9 cellular contexts compared by ENCODE assay signal in the genomic region with DNA sequence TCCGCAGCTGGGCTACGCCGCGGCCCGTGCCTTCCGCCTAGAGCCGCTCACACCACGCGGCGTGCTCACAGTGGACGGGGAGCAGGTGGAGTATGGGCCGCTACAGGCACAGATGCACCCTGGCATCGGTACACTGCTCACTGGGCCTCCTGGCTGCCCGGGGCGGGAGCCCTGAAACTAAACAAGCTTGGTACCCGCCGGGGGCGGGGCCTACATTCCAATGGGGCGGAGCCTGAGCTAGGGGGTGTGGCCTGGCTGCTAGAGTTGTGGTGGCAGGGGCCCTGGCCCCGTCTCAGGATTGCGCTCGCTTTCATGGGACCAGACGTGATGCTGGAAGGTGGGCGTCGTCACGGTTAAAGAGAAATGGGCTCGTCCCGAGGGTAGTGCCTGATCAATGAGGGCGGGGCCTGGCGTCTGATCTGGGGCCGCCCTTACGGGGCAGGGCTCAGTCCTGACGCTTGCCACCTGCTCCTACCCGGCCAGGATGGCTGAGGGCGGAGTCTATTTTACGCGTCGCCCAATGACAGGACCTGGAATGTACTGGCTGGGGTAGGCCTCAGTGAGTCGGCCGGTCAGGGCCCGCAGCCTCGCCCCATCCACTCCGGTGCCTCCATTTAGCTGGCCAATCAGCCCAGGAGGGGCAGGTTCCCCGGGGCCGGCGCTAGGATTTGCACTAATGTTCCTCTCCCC. TPM values are rescaled to one million over a fixed set of nuclear protein-coding genes. Genes with fewer than 3 reads are reported as not detected.
DNase-seq lines count a peak whose midpoint lies in the region; ATAC-seq and TF ChIP-seq lines count a peak whose summit lies in the region.
"Had no signal": no experiment of that assay in that cellular context is flagged by ENCODE, and none has a peak within 500 bp of the region (broad histone marks: within the 10 kb centered on the region; RNA-seq: fewer than 3 reads in every experiment).

No MANE protein-coding gene starts in this region.

- POLR2A ChIA-PET in GM10248 (lab: Yijun Ruan, JAX), result interaction anchor here (1.4 kb wide), 1 partner anchor 11 kb away, joined by 5 read pairs; a partner anchor contains a TSS

- peak overlapping the region; percentile 80 for H3K27ac ChIP-seq in psoas muscle

- ATAC-seq in psoas muscle, result peak; percentile 33 to 57 (median 50)
- ATAC-seq in HG02884 (IDR thresholded peaks at IDR 0.05; ENCODE audit: unreplicated experiment), result no peak
- ATAC-seq in GM18867 (IDR thresholded peaks at IDR 0.05; ENCODE audit: unreplicated experiment), result no peak

- CTCF ChIA-PET in GM10248 (lab: Yijun Ruan, JAX), result no interaction called here

- no peaks in the 10 kb centered on the region for H3K27me3 ChIP-seq in psoas muscle (ENCODE audit: insufficient read depth in 3 of 3, low read length in 2 of 3)

- no peaks in the 10 kb centered on the region for H3K36me3 ChIP-seq in ES-I3 (ENCODE audit: insufficient read depth, low read length)
- peaks cover 0 to 14% of the 10 kb centered on the region in 2 donors for H3K36me3 ChIP-seq in psoas muscle (ENCODE audit: insufficient read depth in 1 of 2, low read depth in 1 of 2)

- TF ChIP-seq CTCF in psoas muscle (IDR thresholded peaks at IDR 0.05) (no peak), GM10248 (IDR thresholded peaks at IDR 0.05; ENCODE audit: control extremely low read depth, extremely low read depth, low read depth, missing control alignments) (no peak)

- H3K9ac ChIP-seq in ES-I3 (ENCODE audit: low read depth, low read length), result peak overlapping the region; percentile 48

- DNase-seq in SHP77 treated with DMSO at 0.1 percent for 48 hours (lab: John Stamatoyannopoulos, UW) (peak; percentile 93), head of caudate nucleus (peak in 40 of 42 donors; percentile 44 to 84 (median 66)), psoas muscle (peak; percentile 73 to 77), GM10248 (ENCODE audit: extremely low spot score) (no peak), NCI-H1092 treated with DMSO at 0.1 percent for 48 hours (lab: John Stamatoyannopoulos, UW) (no peak)
- DNase-seq: NCI-H345 had no signal

- no peaks in the 10 kb centered on the region for H3K9me3 ChIP-seq in ES-I3 (ENCODE audit: control insufficient read depth, insufficient read depth, low read length)
- no peaks in the 10 kb centered on the region for H3K9me3 ChIP-seq in psoas muscle

- 47 to 54% (median 51%) methylated on average over 46 of the region's 46 CpGs for WGBS in psoas muscle, 3 donors

- H3K4me1 ChIP-seq in ES-I3 (ENCODE audit: insufficient read depth, low read length) (peaks cover 6% of the 10 kb centered on the region), psoas muscle (peaks cover 45% of the 10 kb centered on the region)

- peak overlapping the region; percentile 42 for H3K4me3 ChIP-seq in psoas muscle

- intact Hi-C loops in head of caudate nucleus (cut with DNase I), result no loop called here
- intact Hi-C loops in psoas muscle (cut with DNase I), result loop anchor here in 1 of 2 donors (10.0 kb wide), 1 partner anchor 335 kb away; a partner anchor contains a TSS

RNA-seq across cellular contexts. Expression of a gene that starts 7.4 kb away (rescaled TPM):
- 10 to 100 TPM in 1 of 4 donors, 1 to 10 TPM in 3; 3.6 to 14.5 (median 6.5) TPM for total RNA-seq in psoas muscle
- polyA plus RNA-seq in psoas muscle, result 1 to 10 TPM; 2.8 to 7.0 (median 3.2) TPM

RNA-seq across cellular contexts. Expression of a gene that starts 10.4 kb away (rescaled TPM):
- 10 to 100 TPM in 2 of 4 donors, 1 to 10 TPM in 2; 4.1 to 12.8 (median 8.8) TPM for total RNA-seq in psoas muscle
- 1 to 10 TPM; 3.3 to 7.4 (median 4.8) TPM for polyA plus RNA-seq in psoas muscle

RNA-seq across cellular contexts. Expression of a gene that starts 10.8 kb away (rescaled TPM):
- 100 to 1,000 TPM; 506 to 730 (median 645) TPM for total RNA-seq in psoas muscle
- 1,000 to 10,000 TPM; 1,096 to 1,745 (median 1,373) TPM for polyA plus RNA-seq in psoas muscle

RNA-seq across cellular contexts. Expression of a gene that starts 14.9 kb away (rescaled TPM):
- not detected for total RNA-seq in psoas muscle
- under 1 TPM in 2 of 3 donors, not detected in 1; 0.01 to 0.20 TPM for polyA plus RNA-seq in psoas muscle

RNA-seq across cellular contexts. Expression of a gene that starts 16.2 kb away (rescaled TPM):
- total RNA-seq in psoas muscle, result 1 to 10 TPM; 4.1 to 8.8 (median 6.4) TPM
- 10 to 100 TPM in 1 of 3 donors, 1 to 10 TPM in 2; 2.3 to 10.6 (median 9.2) TPM for polyA plus RNA-seq in psoas muscle

Comparison
In these comparisons a context has a peak if more than half of its experiments do, and no peak if none do; other contexts are left out.
1. DNase-seq: peak in SHP77 treated with DMSO at 0.1 percent for 48 hours (single experiment), head of caudate nucleus (40 of 42) and psoas muscle (2 of 2); none in GM10248 (single experiment) and NCI-H1092 treated with DMSO at 0.1 percent for 48 hours (single experiment).
2. ATAC-seq: peak in psoas muscle (4 of 4); none in HG02884 (single experiment) and GM18867 (single experiment).